2 cellular contexts compared by ENCODE assay signal in genomic region chr15:76354823-76355440, GRCh38.
TF ChIP-seq lines count a peak whose summit lies in the region.

No MANE protein-coding gene starts in this region.

TF ChIP-seq in A549, 52 proteins besides CTCF, POLR2A, EP300 and RAD21:
- no peak for TF ChIP-seq REST (IDR thresholded peaks at IDR 0.05)
- no peak for TF ChIP-seq FOSL2 (IDR thresholded peaks at IDR 0.05)
- TF ChIP-seq FOSL2 (CRISPR knock-in tag; IDR thresholded peaks at IDR 0.05) = no peak
- no peak for TF ChIP-seq TP53 (CRISPR knock-in tag; IDR thresholded peaks at IDR 0.05)
- TF ChIP-seq HOXA7 (CRISPR knock-in tag; IDR thresholded peaks at IDR 0.05) = no peak
- TF ChIP-seq, protein P1, sequence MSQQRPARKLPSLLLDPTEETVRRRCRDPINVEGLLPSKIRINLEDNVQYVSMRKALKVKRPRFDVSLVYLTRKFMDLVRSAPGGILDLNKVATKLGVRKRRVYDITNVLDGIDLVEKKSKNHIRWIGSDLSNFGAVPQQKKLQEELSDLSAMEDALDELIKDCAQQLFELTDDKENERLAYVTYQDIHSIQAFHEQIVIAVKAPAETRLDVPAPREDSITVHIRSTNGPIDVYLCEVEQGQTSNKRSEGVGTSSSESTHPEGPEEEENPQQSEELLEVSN (IDR thresholded peaks at IDR 0.05; ENCODE audit: borderline replicate concordance, low read depth) = no peak
- no peak for TF ChIP-seq JUN (IDR thresholded peaks at IDR 0.05)
- TF ChIP-seq ATOH8 (CRISPR knock-in tag; IDR thresholded peaks at IDR 0.05; ENCODE audit: low read depth) = no peak
TF ChIP-seq in A549: peak in this region for 0.

TF ChIP-seq in GM12878, 131 proteins besides CTCF, POLR2A, EP300 and RAD21:
- TF ChIP-seq, protein P2, sequence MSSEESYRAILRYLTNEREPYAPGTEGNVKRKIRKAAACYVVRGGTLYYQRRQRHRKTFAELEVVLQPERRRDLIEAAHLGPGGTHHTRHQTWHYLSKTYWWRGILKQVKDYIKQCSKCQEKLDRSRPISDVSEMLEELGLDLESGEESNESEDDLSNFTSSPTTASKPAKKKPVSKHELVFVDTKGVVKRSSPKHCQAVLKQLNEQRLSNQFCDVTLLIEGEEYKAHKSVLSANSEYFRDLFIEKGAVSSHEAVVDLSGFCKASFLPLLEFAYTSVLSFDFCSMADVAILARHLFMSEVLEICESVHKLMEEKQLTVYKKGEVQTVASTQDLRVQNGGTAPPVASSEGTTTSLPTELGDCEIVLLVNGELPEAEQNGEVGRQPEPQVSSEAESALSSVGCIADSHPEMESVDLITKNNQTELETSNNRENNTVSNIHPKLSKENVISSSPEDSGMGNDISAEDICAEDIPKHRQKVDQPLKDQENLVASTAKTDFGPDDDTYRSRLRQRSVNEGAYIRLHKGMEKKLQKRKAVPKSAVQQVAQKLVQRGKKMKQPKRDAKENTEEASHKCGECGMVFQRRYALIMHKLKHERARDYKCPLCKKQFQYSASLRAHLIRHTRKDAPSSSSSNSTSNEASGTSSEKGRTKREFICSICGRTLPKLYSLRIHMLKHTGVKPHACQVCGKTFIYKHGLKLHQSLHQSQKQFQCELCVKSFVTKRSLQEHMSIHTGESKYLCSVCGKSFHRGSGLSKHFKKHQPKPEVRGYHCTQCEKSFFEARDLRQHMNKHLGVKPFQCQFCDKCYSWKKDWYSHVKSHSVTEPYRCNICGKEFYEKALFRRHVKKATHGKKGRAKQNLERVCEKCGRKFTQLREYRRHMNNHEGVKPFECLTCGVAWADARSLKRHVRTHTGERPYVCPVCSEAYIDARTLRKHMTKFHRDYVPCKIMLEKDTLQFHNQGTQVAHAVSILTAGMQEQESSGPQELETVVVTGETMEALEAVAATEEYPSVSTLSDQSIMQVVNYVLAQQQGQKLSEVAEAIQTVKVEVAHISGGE (CRISPR knock-in tag; IDR thresholded peaks at IDR 0.05) = no peak
- TF ChIP-seq TCF3 (IDR thresholded peaks at IDR 0.05; ENCODE audit: borderline replicate concordance, insufficient read depth, low read depth, low read length) = no peak
- TF ChIP-seq ZNF207 (IDR thresholded peaks at IDR 0.05; ENCODE audit: borderline replicate concordance) = no peak
- no peak for TF ChIP-seq STAT3 (IDR thresholded peaks at IDR 0.05; ENCODE audit: low read depth, low read length)
- no peak for TF ChIP-seq NR2F1 (conservative IDR thresholded peaks at IDR 0.05)
- TF ChIP-seq YY1 (IDR thresholded peaks at IDR 0.05; ENCODE audit: low read depth, low read length) = no peak
- TF ChIP-seq STAT1 (conservative IDR thresholded peaks at IDR 0.05) = no peak
- no peak for TF ChIP-seq ZBED1 (IDR thresholded peaks at IDR 0.05; ENCODE audit: borderline replicate concordance)
- TF ChIP-seq, protein P3, sequence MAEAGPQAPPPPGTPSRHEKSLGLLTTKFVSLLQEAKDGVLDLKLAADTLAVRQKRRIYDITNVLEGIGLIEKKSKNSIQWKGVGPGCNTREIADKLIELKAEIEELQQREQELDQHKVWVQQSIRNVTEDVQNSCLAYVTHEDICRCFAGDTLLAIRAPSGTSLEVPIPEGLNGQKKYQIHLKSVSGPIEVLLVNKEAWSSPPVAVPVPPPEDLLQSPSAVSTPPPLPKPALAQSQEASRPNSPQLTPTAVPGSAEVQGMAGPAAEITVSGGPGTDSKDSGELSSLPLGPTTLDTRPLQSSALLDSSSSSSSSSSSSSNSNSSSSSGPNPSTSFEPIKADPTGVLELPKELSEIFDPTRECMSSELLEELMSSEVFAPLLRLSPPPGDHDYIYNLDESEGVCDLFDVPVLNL (IDR thresholded peaks at IDR 0.05; ENCODE audit: low read depth, low read length) = no peak
- TF ChIP-seq FOXK2 (IDR thresholded peaks at IDR 0.05) = no peak
